Comparison of ENCODE assay signal across 8 cellular contexts in the genomic region with DNA sequence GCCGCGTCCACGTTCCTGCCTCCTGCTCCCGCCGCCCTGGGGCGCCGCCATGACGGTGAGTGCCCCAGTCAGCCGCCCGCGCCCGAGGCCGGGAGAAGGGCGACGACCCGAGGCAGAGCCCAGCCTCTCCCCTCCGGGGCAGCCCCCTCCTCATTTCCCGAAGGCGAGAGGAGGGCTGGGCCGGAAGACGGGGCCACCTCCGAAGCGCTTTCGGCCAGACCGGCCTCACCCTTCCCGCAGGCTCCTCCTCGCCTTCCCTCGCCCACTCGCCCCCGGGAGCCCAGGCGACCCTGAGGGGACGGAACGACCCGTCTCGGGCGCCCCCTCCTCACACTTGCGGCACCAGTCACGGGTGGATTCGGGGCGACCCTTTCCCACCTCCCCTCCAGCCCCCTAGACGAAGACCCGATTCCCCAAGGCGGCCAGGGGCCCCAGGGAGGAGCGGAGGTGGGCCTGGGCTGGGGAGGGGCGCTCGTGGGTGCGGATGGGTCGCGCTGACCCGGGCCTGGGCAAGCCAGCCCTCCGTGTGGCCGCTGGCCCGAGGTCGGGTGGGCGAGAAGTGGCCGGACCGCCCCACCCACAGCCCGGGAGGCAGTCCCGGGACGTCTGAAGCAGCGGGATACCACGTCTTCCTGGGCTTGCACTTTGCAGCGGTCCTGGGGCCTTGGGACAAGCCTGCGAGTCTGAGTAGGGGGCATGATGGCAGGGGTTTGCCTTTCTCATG. TPM values are rescaled to one million over a fixed set of nuclear protein-coding genes. Genes with fewer than 3 reads are reported as not detected.
A peak's percentile ranks its signal among the peaks of the same experiment; 100 is the strongest.
DNase-seq lines count a peak whose midpoint lies in the region; ATAC-seq and TF ChIP-seq lines count a peak whose summit lies in the region.

No MANE protein-coding gene starts in this region.

- in situ Hi-C loops in gastrocnemius medialis (cut with MboI; ENCODE audit: low sequenced_read_pairs in 4 of 4), result no loop called here

- no peaks in the 10 kb centered on the region for H3K27me3 ChIP-seq in cardiac muscle cell
- H3K27me3 ChIP-seq in gastrocnemius medialis, result no peaks in the 10 kb centered on the region

- H3K36me3 ChIP-seq in cardiac muscle cell, result no peaks in the 10 kb centered on the region
- no peaks in the 10 kb centered on the region for H3K36me3 ChIP-seq in gastrocnemius medialis

- TF ChIP-seq POLR2A in gastrocnemius medialis (IDR thresholded peaks at IDR 0.05), result peak in 1 of 2 donors; percentile 3

- no peaks in the 10 kb centered on the region for H3K9me3 ChIP-seq in cardiac muscle cell (ENCODE audit: low read depth)
- H3K9me3 ChIP-seq in gastrocnemius medialis, result no peaks in the 10 kb centered on the region

- H3K4me1 ChIP-seq in cardiac muscle cell (ENCODE audit: low read depth), result peaks cover 46% of the 10 kb centered on the region
- peaks cover 36 to 38% of the 10 kb centered on the region in 2 donors for H3K4me1 ChIP-seq in gastrocnemius medialis

- DNase-seq in activated CD8-positive, alpha-beta memory T cell treated with anti-CD3 and anti-CD28 coated beads, Interleukin-2, amount 50 U/mL, for 4 hours, result peak; percentile 39
- peak in 1 of 2 donors; percentile 23 for DNase-seq in cardiac muscle cell (ENCODE audit: low read depth in 1 of 2, low spot score in 1 of 2)
- DNase-seq in gastrocnemius medialis, result no peak
- DNase-seq in medulla oblongata (ENCODE audit: extremely low spot score), result no peak
- DNase-seq in NCI-H1436 treated with DMSO at 0.1 percent for 48 hours (lab: John Stamatoyannopoulos, UW), result no peak
- no peak for DNase-seq in NCI-H1694 treated with DMSO at 0.1 percent for 48 hours (lab: John Stamatoyannopoulos, UW)

- H3K4me3 ChIP-seq in cardiac muscle cell (peak overlapping the region; percentile 99), gastrocnemius medialis (peak overlapping the region; percentile 84 to 99 (median 96))

- ATAC-seq in GM19328 (IDR thresholded peaks at IDR 0.05; ENCODE audit: unreplicated experiment) (peak; percentile 16), HG03354 (IDR thresholded peaks at IDR 0.05; ENCODE audit: poor library complexity, severe bottlenecking, unreplicated experiment) (peak; percentile 37), gastrocnemius medialis (peak; percentile 22 to 25)

- TF ChIP-seq CTCF in cardiac muscle cell (IDR thresholded peaks at IDR 0.05; ENCODE audit: low read depth, low read length) (no peak), gastrocnemius medialis (IDR thresholded peaks at IDR 0.05 in 4 of 5, conservative IDR thresholded peaks at IDR 0.05 in 1 of 5) (no peak)

- intact Hi-C loops in gastrocnemius medialis (cut with DNase I; ENCODE audit: low total_unique reads), result loop anchor here (2.0 to 5.0 kb wide), 3 partner anchors 58 to 89 kb away; a partner anchor contains a TSS

- H3K27ac ChIP-seq in cardiac muscle cell, result peak overlapping the region; percentile 84
- H3K27ac ChIP-seq in gastrocnemius medialis, result peak overlapping the region; percentile 86 to 93 (median 88)

RNA-seq across cellular contexts. Expression of a gene that starts 49.7 kb away (rescaled TPM):
- 160 and 202 TPM in 2 replicates for total RNA-seq in cardiac muscle cell
- polyA plus RNA-seq in cardiac muscle cell, result 150 and 191 TPM in 2 replicates
- 10 to 100 TPM; 21.7 to 38.2 (median 30.3) TPM for total RNA-seq in gastrocnemius medialis
